ENCODE assay signal across 8 cellular contexts in the genomic region with DNA sequence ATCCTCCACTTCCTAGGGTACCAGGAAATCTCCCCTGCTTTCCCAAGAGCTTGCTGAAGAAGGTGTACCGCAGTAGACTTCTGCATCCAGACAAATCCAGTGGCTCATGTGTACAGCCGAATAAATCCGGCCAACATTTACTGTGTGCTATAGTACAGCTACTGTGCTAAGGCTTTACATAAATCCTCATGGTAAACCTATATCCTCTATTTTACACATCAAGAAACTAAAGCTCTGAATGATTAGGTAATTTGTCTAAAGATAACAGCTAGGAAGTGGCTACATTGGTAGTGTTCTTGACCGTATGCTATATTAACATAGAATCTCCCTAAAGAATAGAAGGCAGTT. TPM values are rescaled to one million over a fixed set of nuclear protein-coding genes. Genes with fewer than 3 reads are reported as not detected.
A peak's percentile ranks its signal among the peaks of the same experiment; 100 is the strongest.
DNase-seq lines count a peak whose midpoint lies in the region; ATAC-seq, FAIRE-seq and TF ChIP-seq lines count a peak whose summit lies in the region.

No MANE protein-coding gene starts in this region.

- no peaks in the 10 kb centered on the region for H3K36me3 ChIP-seq in astrocyte (ENCODE audit: insufficient read depth, low read length)

- peak overlapping the region; percentile 91 for H3K4me3 ChIP-seq in astrocyte (ENCODE audit: insufficient read depth, low read depth, low read length)

- peak overlapping the region; percentile 82 for H2AFZ ChIP-seq in astrocyte (ENCODE audit: low read depth, low read length)

- no peak for FAIRE-seq in astrocyte (lab: Jason Lieb, UNC)

- ATAC-seq in GM18519 (IDR thresholded peaks at IDR 0.05; ENCODE audit: low FRiP score, unreplicated experiment) (peak; percentile 8), HG03108 (IDR thresholded peaks at IDR 0.05; ENCODE audit: unreplicated experiment) (peak; percentile 10), GM18861 (IDR thresholded peaks at IDR 0.05; ENCODE audit: unreplicated experiment) (no peak)

- H3K27me3 Mint-ChIP-seq in astrocyte (ENCODE audit: low read depth, unreplicated experiment) (peaks cover 2% of the 10 kb centered on the region), mesothelial cell of epicardium (ENCODE audit: low read depth) (peaks cover 43% of the 10 kb centered on the region)

- CTCF ChIA-PET in GM10248 (lab: Yijun Ruan, JAX): interaction anchor here (0.6 to 4.3 kb wide), 36 partner anchors 9 to 800 kb away, joined by 3 to 38 read pairs (median 4); a partner anchor contains a TSS

- H3K4me2 ChIP-seq in astrocyte (ENCODE audit: low read length): peak overlapping the region; percentile 76

- H3K9ac ChIP-seq in astrocyte (ENCODE audit: low read length): peak overlapping the region; percentile 94

- no peaks in the 10 kb centered on the region for H3K36me3 Mint-ChIP-seq in astrocyte (ENCODE audit: low read depth, unreplicated experiment)
- H3K36me3 Mint-ChIP-seq in mesothelial cell of epicardium: peaks cover 6% of the 10 kb centered on the region

- H3K4me1 ChIP-seq in astrocyte (ENCODE audit: insufficient read depth, low read length): peaks cover 10% of the 10 kb centered on the region

- in situ Hi-C loops in KBM-7 (cut with MboI; ENCODE audit: low pct_unique_long_range_greater_than_20kb, low sequenced_read_pairs): no loop called here

- H3K27me3 ChIP-seq in astrocyte (ENCODE audit: insufficient read depth, low read length): no peaks in the 10 kb centered on the region

- peaks cover 7% of the 10 kb centered on the region for H3K4me1 Mint-ChIP-seq in astrocyte (ENCODE audit: low read depth, unreplicated experiment)
- peaks cover 11% of the 10 kb centered on the region for H3K4me1 Mint-ChIP-seq in mesothelial cell of epicardium

- peak overlapping the region; percentile 96 for H3K4me3 Mint-ChIP-seq in astrocyte (ENCODE audit: unreplicated experiment)
- H3K4me3 Mint-ChIP-seq in mesothelial cell of epicardium: peak overlapping the region; percentile 84

- H3K27ac ChIP-seq in astrocyte (ENCODE audit: low read depth, low read length): no peak overlapping the region

- no peaks in the 10 kb centered on the region for H3K9me3 ChIP-seq in astrocyte (ENCODE audit: insufficient read depth, low read depth, low read length)

- H3K9me3 Mint-ChIP-seq in astrocyte (ENCODE audit: unreplicated experiment) (no peaks in the 10 kb centered on the region), mesothelial cell of epicardium (no peaks in the 10 kb centered on the region)

- DNase-seq in astrocyte (ENCODE audit: low read depth) (no peak), mesothelial cell of epicardium (ENCODE audit: low spot score in 2 of 2, unreplicated experiment in 2 of 2) (no peak), GM10248 (ENCODE audit: extremely low spot score) (no peak), KBM-7 (no peak), NCI-H1694 treated with DMSO at 0.1 percent for 48 hours (lab: John Stamatoyannopoulos, UW) (no peak)

- H4K20me1 ChIP-seq in astrocyte (ENCODE audit: insufficient read depth, low read length): peaks cover 4% of the 10 kb centered on the region

- H3K27ac Mint-ChIP-seq in astrocyte (ENCODE audit: unreplicated experiment) (peak overlapping the region; percentile 89), mesothelial cell of epicardium (peak overlapping the region; percentile 71)

- H3K79me2 ChIP-seq in astrocyte (ENCODE audit: insufficient read depth, low read length): peaks cover 34% of the 10 kb centered on the region

- no peak for TF ChIP-seq CTCF in astrocyte (IDR thresholded peaks at IDR 0.05; ENCODE audit: insufficient read depth, low read depth, low read length)
- peak; percentile 38 for TF ChIP-seq CTCF in mesothelial cell of epicardium (IDR thresholded peaks at IDR 0.05; ENCODE audit: unreplicated experiment)
- no peak for TF ChIP-seq CTCF in GM10248 (IDR thresholded peaks at IDR 0.05; ENCODE audit: control extremely low read depth, extremely low read depth, low read depth, missing control alignments)

- POLR2A ChIA-PET in GM10248 (lab: Yijun Ruan, JAX): interaction anchor here (0.6 kb wide), 1 partner anchor 11 kb away, joined by 3 read pairs; no protein-coding TSS in a partner anchor

RNA-seq across cellular contexts. Expression of a gene that starts 0.5 kb away (rescaled TPM):
- total RNA-seq in astrocyte: 115 and 132 TPM in 2 replicates
- 48.5 to 52.3 TPM (median 48.7 TPM) in 3 replicates for total RNA-seq in mesothelial cell of epicardium
